13 cellular contexts compared by ENCODE assay signal in genomic region chr15:98684441-98684840, GRCh38. TPM values are rescaled to one million over a fixed set of nuclear protein-coding genes. Genes with fewer than 3 reads are reported as not detected.
DNase-seq lines count a peak whose midpoint lies in the region; ATAC-seq, FAIRE-seq and TF ChIP-seq lines count a peak whose summit lies in the region.
"Had no signal": no experiment of that assay in that cellular context is flagged by ENCODE, and none has a peak within 500 bp of the region (broad histone marks: within the 10 kb centered on the region; RNA-seq: fewer than 3 reads in every experiment).

No MANE protein-coding gene starts in this region.

- FAIRE-seq in H54 (lab: Jason Lieb, UNC), result no peak

- peak; percentile 78 for DNase-seq in GM03348 (ENCODE audit: low spot score)
- peak; percentile 68 for DNase-seq in NOMO-1 treated with DMSO at 0.1 percent for 48 hours (lab: John Stamatoyannopoulos, UW; ENCODE audit: unreplicated experiment)
- DNase-seq in fibroblast of mammary gland (ENCODE audit: low read depth), result peak; percentile 86
- no peak for DNase-seq in sciatic nerve (ENCODE audit: low spot score)
- DNase-seq in H54 (ENCODE audit: insufficient read length, low spot score), result no peak
- DNase-seq in erythroblast (lab: John Stamatoyannopoulos, UW), result no peak
- DNase-seq in stimulated activated CD4-positive, alpha-beta T cell treated with anti-CD3 and anti-CD28 coated beads, Interleukin-1b, Interleukin-23, amount 100 ng/mL, for 48 hours, result no peak
- DNase-seq: central memory CD4-positive, alpha-beta T cell; H7; hypothalamus; naive B cell; NCI-H2081 had no signal

- TF ChIP-seq POLR2A in H54 (IDR thresholded peaks at IDR 0.05; ENCODE audit: low read depth, low read length), result no peak
- no peak for TF ChIP-seq POLR2A in erythroblast (IDR thresholded peaks at IDR 0.05; ENCODE audit: low read length)

- H3K4me3 ChIP-seq in fibroblast of mammary gland (ENCODE audit: control insufficient read depth, low read depth, low read length), result no peak overlapping the region

- ATAC-seq in sciatic nerve (peak; percentile 91), GM19324 (IDR thresholded peaks at IDR 0.05; ENCODE audit: low FRiP score, unreplicated experiment) (no peak)

- no peak for TF ChIP-seq CTCF in fibroblast of mammary gland (conservative IDR thresholded peaks at IDR 0.05; ENCODE audit: control insufficient read depth, insufficient read depth, low read depth, low read length)

- intact Hi-C loops in sciatic nerve (cut with DNase I), result no loop called here

RNA-seq across cellular contexts. Expression of gene IGF1R, which starts 36.1 kb away (rescaled TPM):
- total RNA-seq in sciatic nerve, result 85.9 TPM

Comparison
In these comparisons a context has a peak if more than half of its experiments do, and no peak if none do; other contexts are left out.
1. DNase-seq: peak in GM03348 (single experiment), NOMO-1 treated with DMSO at 0.1 percent for 48 hours (single experiment) and fibroblast of mammary gland (single experiment); none in sciatic nerve (single experiment), H54 (single experiment), erythroblast (0 of 2) and stimulated activated CD4-positive, alpha-beta T cell treated with anti-CD3 and anti-CD28 coated beads, Interleukin-1b, Interleukin-23, amount 100 ng/mL, for 48 hours (single experiment).